Comparison of ENCODE assay signal across 28 cellular contexts in genomic region chr17:80510132-80510531, GRCh38. TPM values are rescaled to one million over a fixed set of nuclear protein-coding genes. Genes with fewer than 3 reads are reported as not detected.
DNase-seq lines count a peak whose midpoint lies in the region; ATAC-seq, FAIRE-seq and TF ChIP-seq lines count a peak whose summit lies in the region.
"Had no signal": no experiment of that assay in that cellular context is flagged by ENCODE, and none has a peak within 500 bp of the region (broad histone marks: within the 10 kb centered on the region; RNA-seq: fewer than 3 reads in every experiment).

No MANE protein-coding gene starts in this region.

- H2AK5ac ChIP-seq in H1 (ENCODE audit: low read depth, low read length) (no peak overlapping the region), neuronal stem cell (ENCODE audit: low read depth, low read length) (peak overlapping the region; percentile 40)

- H4K20me1 ChIP-seq in HepG2 (ENCODE audit: insufficient read depth, low read length) (no peaks in the 10 kb centered on the region), H1 (replicated peaks in 1 of 2; ENCODE audit: control insufficient read depth in 1 of 2, insufficient read depth in 2 of 2, low read length in 2 of 2) (peaks cover 0 to 9% of the 10 kb centered on the region in 2 experiments)
- H4K20me1 ChIP-seq: BLaER1 had no signal

- 44% methylated on average over 14 of the region's 14 CpGs for WGBS in HepG2 (ENCODE audit: low lambda C conversion rate)
- WGBS in right lobe of liver (ENCODE audit: insufficient coverage, low coverage, low lambda C conversion rate, missing lambda C conversion rate): 27% methylated on average over 2 of the region's 14 CpGs
- 92% methylated on average over 14 of the region's 14 CpGs; no CpG with 5 or more reads in 1 of the 2 experiments for WGBS in H1 (ENCODE audit: extremely low coverage in 1 of 2, insufficient coverage in 1 of 2, insufficient read length in 1 of 2, insufficient replicate concordance in 2 of 2, low coverage in 1 of 2, low lambda C conversion rate in 2 of 2, missing lambda C conversion rate in 1 of 2), 2 experiments
- no CpG with 5 or more reads among the region's 14 CpGs for WGBS in neuronal stem cell (ENCODE audit: extremely low coverage in 2 of 2, insufficient read length in 2 of 2, insufficient replicate concordance in 1 of 2), 2 donors
- WGBS in esophagus muscularis mucosa: 81% methylated on average over 10 of the region's 14 CpGs

- TF ChIP-seq RAD21 in HepG2 (CRISPR knock-in tag; IDR thresholded peaks at IDR 0.05) (no peak), H1 (IDR thresholded peaks at IDR 0.05 in 1 of 2, conservative IDR thresholded peaks at IDR 0.05 in 1 of 2; ENCODE audit: low read depth in 2 of 2, low read length in 2 of 2) (no peak)

- ATAC-seq in HepG2: no peak
- ATAC-seq in right lobe of liver: no peak
- ATAC-seq: GM12878 had no signal

- H3K23ac ChIP-seq in H1 (ENCODE audit: insufficient read length): no peak overlapping the region
- H3K23ac ChIP-seq in neuronal stem cell (ENCODE audit: low read depth, low read length, poor library complexity): peak overlapping the region; percentile 49

- no peak for DNase-seq in HepG2 (ENCODE audit: low spot score)
- DNase-seq in right lobe of liver: no peak
- DNase-seq in H1 (ENCODE audit: low read depth in 1 of 2, low spot score in 2 of 2): no peak
- no peak for DNase-seq in neuronal stem cell (ENCODE audit: low spot score)
- no peak for DNase-seq in esophagus muscularis mucosa (ENCODE audit: extremely low spot score)
- DNase-seq in NOMO-1 treated with dmso at 0.1 percent for 144 hours (lab: John Stamatoyannopoulos, UW; ENCODE audit: unreplicated experiment): no peak
- DNase-seq: 8988T; ACHN; BE2C; C1 segment of cervical spinal cord; CD4-positive, alpha-beta memory T cell; CD4-positive, CD25-positive, alpha-beta regulatory T cell; CD8-positive, alpha-beta memory T cell; COR-L47; DMS 273 treated with DMSO at 0.1 percent for 48 hours; DMS153; DMS53; DMS79; DND-41; EL; GDM1 had no signal

- peaks cover 10% of the 10 kb centered on the region; the same call in 1 of the 2 replicates for H3K23me2 ChIP-seq in H1 (ENCODE audit: low read depth, low read length)

- no peak overlapping the region for H3K14ac ChIP-seq in H1 (ENCODE audit: insufficient read length)
- H3K14ac ChIP-seq in neuronal stem cell (ENCODE audit: low read length): no peak overlapping the region

- no peak overlapping the region for H3K18ac ChIP-seq in H1 (ENCODE audit: extremely low read depth, low read length)
- peak overlapping the region; percentile 84 for H3K18ac ChIP-seq in neuronal stem cell (ENCODE audit: low read length)

- POLR2A ChIA-PET in HepG2 (lab: Yijun Ruan, JAX): no interaction called here
- POLR2A ChIA-PET in H1 (lab: Charles Lee; ENCODE audit: partially characterized antibody): interaction anchor here (1.1 to 1.2 kb wide), 2 partner anchors 35 to 55 kb away, joined by 3 to 4 read pairs; no protein-coding TSS in a partner anchor

- no peak overlapping the region for H3K56ac ChIP-seq in H1 (replicated peaks; ENCODE audit: insufficient read length, low read depth, low read length)

- BruUV-seq in HepG2 (replicated peaks; lab: Mats Ljungman, UMichigan): no TSS peak

- H3K4ac ChIP-seq in H1 (replicated peaks; ENCODE audit: insufficient read length, low read depth, low read length) (no peak overlapping the region), neuronal stem cell (ENCODE audit: low read length) (no peak overlapping the region)

- TF ChIP-seq EP300 in HepG2 (IDR thresholded peaks at IDR 0.05; ENCODE audit: low read depth in 2 of 2, low read length in 2 of 2) (no peak), HepG2 (CRISPR knock-in tag; IDR thresholded peaks at IDR 0.05; ENCODE audit: borderline replicate concordance) (no peak), H1 (IDR thresholded peaks at IDR 0.05; ENCODE audit: borderline replicate concordance in 1 of 2, low read depth in 2 of 2, low read length in 2 of 2) (no peak), esophagus muscularis mucosa (IDR thresholded peaks at IDR 0.05) (no peak)

- peaks cover 0 to 77% of the 10 kb centered on the region in 2 experiments for H3K27me3 ChIP-seq in HepG2 (ENCODE audit: control insufficient read depth in 1 of 2, insufficient read depth in 2 of 2, low read length in 2 of 2)
- no peaks in the 10 kb centered on the region for H3K27me3 ChIP-seq in right lobe of liver
- H3K27me3 ChIP-seq in H1 (replicated peaks in 1 of 4; ENCODE audit: control insufficient read depth in 3 of 4, extremely low read depth in 1 of 4, insufficient read depth in 3 of 4, low read length in 3 of 4): peaks cover 0 to 8% (median 3%) of the 10 kb centered on the region in 4 experiments; a peak in 5 of 7 replicates
- peaks cover 0 to 24% (median 8%) of the 10 kb centered on the region in 3 experiments for H3K27me3 ChIP-seq in neuronal stem cell (ENCODE audit: control insufficient read depth in 3 of 3, insufficient read depth in 3 of 3, low read depth in 1 of 3, low read length in 3 of 3)
- peaks cover 0 to 63% (median 2%) of the 10 kb centered on the region in 4 donors for H3K27me3 ChIP-seq in esophagus muscularis mucosa
- H3K27me3 ChIP-seq: BLaER1 had no signal

- TF ChIP-seq POLR2A in HepG2 (IDR thresholded peaks at IDR 0.05; ENCODE audit: insufficient read depth in 1 of 2, low read depth in 2 of 2, low read length in 2 of 2) (no peak), right lobe of liver (IDR thresholded peaks at IDR 0.05) (no peak), H1 (IDR thresholded peaks at IDR 0.05; ENCODE audit: control extremely low read depth in 1 of 2, low read depth in 2 of 2, low read length in 2 of 2) (no peak), esophagus muscularis mucosa (IDR thresholded peaks at IDR 0.05; ENCODE audit: low read depth) (no peak)

- H3K36me3 ChIP-seq in HepG2 (replicated peaks in 1 of 2; ENCODE audit: control insufficient read depth in 1 of 2, insufficient read depth in 2 of 2, low read length in 2 of 2) (no peaks in the 10 kb centered on the region), right lobe of liver (no peaks in the 10 kb centered on the region), H1 (ENCODE audit: control insufficient read depth in 2 of 4, insufficient read depth in 4 of 4, low read length in 3 of 4) (no peaks in the 10 kb centered on the region), neuronal stem cell (replicated peaks in 1 of 2; ENCODE audit: control insufficient read depth in 2 of 2, insufficient read depth in 2 of 2, low read length in 2 of 2) (peaks cover 0 to 3% of the 10 kb centered on the region in 2 donors), esophagus muscularis mucosa (no peaks in the 10 kb centered on the region)
- H3K36me3 ChIP-seq: BE2C, BLaER1 had no signal

- 0 out of 2 replicates have a peak overlapping the region, but pooled peaks have one; percentile 39 for H2BK12ac ChIP-seq in H1 (ENCODE audit: low read depth, low read length)
- H2BK12ac ChIP-seq in neuronal stem cell (ENCODE audit: low read length): no peak overlapping the region

- H2BK5ac ChIP-seq in H1 (ENCODE audit: low read depth, low read length) (no peak overlapping the region), neuronal stem cell (ENCODE audit: low read length) (no peak overlapping the region)

- no peak overlapping the region for H3K4me3 ChIP-seq in HepG2 (replicated peaks in 1 of 3; ENCODE audit: insufficient read depth in 1 of 3, low read depth in 2 of 3, low read length in 3 of 3)
- H3K4me3 ChIP-seq in right lobe of liver: no peak overlapping the region
- no peak overlapping the region for H3K4me3 ChIP-seq in H1 (ENCODE audit: extremely low read depth in 1 of 4, insufficient read depth in 2 of 4, low read depth in 3 of 4, low read length in 4 of 4)
- H3K4me3 ChIP-seq in neuronal stem cell (ENCODE audit: low read length in 2 of 2): peak overlapping the region in 1 of 2 donors; percentile 3
- no peak overlapping the region for H3K4me3 ChIP-seq in esophagus muscularis mucosa
- H3K4me3 ChIP-seq: BLaER1, GM12878 had no signal

- H3K79me1 ChIP-seq in H1 (ENCODE audit: low read depth, low read length) (no peaks in the 10 kb centered on the region), neuronal stem cell (ENCODE audit: low read depth, low read length) (no peaks in the 10 kb centered on the region)

- TF ChIP-seq CTCF in HepG2 (CRISPR knock-in tag; IDR thresholded peaks at IDR 0.05) (no peak), right lobe of liver (IDR thresholded peaks at IDR 0.05) (no peak), H1 (IDR thresholded peaks at IDR 0.05; ENCODE audit: control extremely low read depth in 1 of 3, insufficient read depth in 1 of 3, low read depth in 1 of 3, low read length in 3 of 3) (no peak), esophagus muscularis mucosa (IDR thresholded peaks at IDR 0.05) (no peak)

- no peaks in the 10 kb centered on the region for H3K79me2 ChIP-seq in HepG2 (ENCODE audit: insufficient read depth, low read length)
- no peaks in the 10 kb centered on the region for H3K79me2 ChIP-seq in H1 (ENCODE audit: control insufficient read depth in 1 of 2, insufficient read depth in 2 of 2, low read length in 2 of 2)

- H2BK120ac ChIP-seq in H1 (replicated peaks; ENCODE audit: low read depth, low read length): no peak overlapping the region
- H2BK120ac ChIP-seq in neuronal stem cell (ENCODE audit: low read depth, low read length): no peak overlapping the region

- H2BK15ac ChIP-seq in H1 (ENCODE audit: low read length) (no peak overlapping the region), neuronal stem cell (ENCODE audit: low read length) (peak overlapping the region; percentile 7)

- H3K4me1 ChIP-seq in HepG2 (ENCODE audit: insufficient read depth, low read length) (no peaks in the 10 kb centered on the region), right lobe of liver (no peaks in the 10 kb centered on the region), H1 (replicated peaks in 1 of 4; ENCODE audit: control insufficient read depth in 3 of 4, insufficient read depth in 4 of 4, low read length in 3 of 4) (peaks cover 0 to 2% (median 1%) of the 10 kb centered on the region in 4 experiments; a peak in 3 of 7 replicates), neuronal stem cell (ENCODE audit: control insufficient read depth in 2 of 2, insufficient read depth in 1 of 2, low read depth in 1 of 2, low read length in 2 of 2) (peaks cover 4 to 5% of the 10 kb centered on the region in 2 donors), esophagus muscularis mucosa (no peaks in the 10 kb centered on the region)
- H3K4me1 ChIP-seq: BE2C, BLaER1 had no signal

- intact Hi-C loops in HepG2 (cut with micrococcal nuclease; ENCODE audit: unreplicated experiment) (no loop called here), right lobe of liver (cut with DNase I) (no loop called here), esophagus muscularis mucosa (cut with DNase I) (no loop called here)

- CTCF ChIA-PET in HepG2 (lab: Yijun Ruan, JAX; ENCODE audit: low intra/inter-chr PET ratio, low total read pairs): no interaction called here
- CTCF ChIA-PET in H1 (lab: Charles Lee; ENCODE audit: partially characterized antibody): interaction anchor here (0.7 to 1.5 kb wide), 7 partner anchors 9 to 1519 kb away, joined by 3 to 6 read pairs (median 3); no protein-coding TSS in a partner anchor

- no peak overlapping the region for H3K4me2 ChIP-seq in HepG2 (ENCODE audit: low read depth, low read length)
- no peak overlapping the region for H3K4me2 ChIP-seq in H1 (ENCODE audit: insufficient read depth in 1 of 2, low read depth in 2 of 2, low read length in 2 of 2)
- no peak overlapping the region for H3K4me2 ChIP-seq in neuronal stem cell (ENCODE audit: insufficient read depth, low read length, poor library complexity, severe bottlenecking)
- H3K4me2 ChIP-seq: BLaER1 had no signal

- FAIRE-seq in HepG2 (lab: Jason Lieb, UNC) (no peak), H1 (lab: Jason Lieb, UNC) (no peak)
- FAIRE-seq: A204.1, GM12878, GM12892, GM18507, GM19239 had no signal

- H3K9ac ChIP-seq in HepG2 (ENCODE audit: insufficient read depth, low read depth, low read length): no peak overlapping the region
- no peak overlapping the region for H3K9ac ChIP-seq in H1 (replicated peaks in 1 of 4; ENCODE audit: extremely low read depth in 1 of 4, low read depth in 3 of 4, low read length in 3 of 4)
- H3K9ac ChIP-seq in neuronal stem cell (ENCODE audit: low read depth, low read length, poor library complexity): peak overlapping the region; percentile 51
- H3K9ac ChIP-seq: BLaER1 had no signal

- no peaks in the 10 kb centered on the region for H3K9me3 ChIP-seq in HepG2 (ENCODE audit: low read length)
- H3K9me3 ChIP-seq in right lobe of liver: no peaks in the 10 kb centered on the region
- no peaks in the 10 kb centered on the region for H3K9me3 ChIP-seq in H1 (ENCODE audit: insufficient read depth in 2 of 2, low read depth in 1 of 2, low read length in 1 of 2)
- H3K9me3 ChIP-seq in neuronal stem cell (replicated peaks in 1 of 2; ENCODE audit: control insufficient read depth in 2 of 2, insufficient read depth in 1 of 2, low read depth in 1 of 2, low read length in 2 of 2): peaks cover 0 to 3% of the 10 kb centered on the region in 2 donors
- no peaks in the 10 kb centered on the region for H3K9me3 ChIP-seq in esophagus muscularis mucosa
- H3K9me3 ChIP-seq: BLaER1 had no signal

- H3K27ac ChIP-seq in HepG2 (ENCODE audit: extremely low read length, insufficient read depth, low read length) (no peak overlapping the region), right lobe of liver (no peak overlapping the region), H1 (ENCODE audit: low read depth, low read length) (no peak overlapping the region), neuronal stem cell (replicated peaks; ENCODE audit: low read length) (no peak overlapping the region), esophagus muscularis mucosa (replicated peaks in 1 of 4) (no peak overlapping the region)
- H3K27ac ChIP-seq: BLaER1 had no signal

- H2AFZ ChIP-seq in HepG2 (ENCODE audit: low read length) (no peak overlapping the region), H1 (ENCODE audit: low read length) (no peak overlapping the region), neuronal stem cell (ENCODE audit: low read length) (no peak overlapping the region)

- H4K8ac ChIP-seq in H1 (ENCODE audit: extremely low read depth, insufficient read depth, low read length): peak overlapping the region; percentile 51; the same call in 1 of the 2 replicates
- H4K8ac ChIP-seq in neuronal stem cell (ENCODE audit: low read depth, low read length): no peak overlapping the region

- no peak overlapping the region for H4K91ac ChIP-seq in H1 (replicated peaks; ENCODE audit: insufficient read length, low read length)
- no peak overlapping the region for H4K91ac ChIP-seq in neuronal stem cell (ENCODE audit: low read depth, low read length, poor library complexity)

- no peak overlapping the region for H2BK20ac ChIP-seq in H1 (ENCODE audit: low read length)

- H4K5ac ChIP-seq in H1 (ENCODE audit: insufficient read length, low read depth, low read length): no peak overlapping the region

- in situ Hi-C loops in HepG2 (cut with HindIII; ENCODE audit: extremely low pct_ligation_motif_present, low pct_unique_long_range_greater_than_20kb): no loop called here

RNA-seq across cellular contexts. Expression of gene NPTX1, which starts 33.7 kb away (rescaled TPM):
- not detected in 2 replicates for total RNA-seq in HepG2 (2016; rRNA removed; fragmentation: Illumina TruSeq; extraction: Trizol)
- not detected in 2 replicates for total RNA-seq in HepG2 (2016; cell fraction: cytosol; rRNA removed; fragmentation: Illumina TruSeq; extraction: Trizol; ENCODE audit: low read depth)
- total RNA-seq in HepG2 (2016; cell fraction: insoluble cytoplasmic fraction; rRNA removed; fragmentation: Illumina TruSeq; extraction: Trizol): not detected in 2 replicates
- not detected in 2 replicates for total RNA-seq in HepG2 (2016; cell fraction: membrane; rRNA removed; fragmentation: Illumina TruSeq; extraction: Trizol)
- not detected in 2 replicates for total RNA-seq in HepG2 (2016; cell fraction: nucleus; rRNA removed; fragmentation: Illumina TruSeq; extraction: Trizol)
- 0.01 TPM in 1 of 2 replicates, not detected in the other for polyA plus RNA-seq in HepG2 (2011; rRNA removed)
- not detected in 2 replicates for polyA plus RNA-seq in HepG2 (2011; cell fraction: cytosol; rRNA removed)
- not detected in 2 replicates for polyA plus RNA-seq in HepG2 (2011; cell fraction: nucleus; rRNA removed)
- polyA plus RNA-seq in HepG2 (2012): not detected in 2 replicates
- not detected in 2 replicates for polyA plus RNA-seq in HepG2 (2016; cell fraction: cytosol; fragmentation: Illumina TruSeq; extraction: Trizol; ENCODE audit: low read depth)
- polyA plus RNA-seq in HepG2 (2016; cell fraction: insoluble cytoplasmic fraction; fragmentation: Illumina TruSeq; extraction: Trizol; ENCODE audit: low read depth): not detected in 2 replicates
- polyA plus RNA-seq in HepG2 (2016; cell fraction: membrane; fragmentation: Illumina TruSeq; extraction: Trizol; ENCODE audit: low read depth): not detected in 2 replicates
- not detected in 2 replicates for polyA plus RNA-seq in HepG2 (2016; cell fraction: nucleus; fragmentation: Illumina TruSeq; extraction: Trizol; ENCODE audit: insufficient read depth, low read depth)
- polyA minus RNA-seq in HepG2 (2011; rRNA and poly(A)+ RNA removed; ENCODE audit: low replicate concordance): 17.0 TPM in 1 of 2 replicates, not detected in the other
- 0.10 TPM in 1 of 2 replicates, not detected in the other for polyA minus RNA-seq in HepG2 (2011; cell fraction: cytosol; rRNA and poly(A)+ RNA removed)
- 0.25 TPM in 1 of 2 replicates, not detected in the other for polyA minus RNA-seq in HepG2 (2011; cell fraction: nucleus; rRNA and poly(A)+ RNA removed)
- total RNA-seq in right lobe of liver: under 1 TPM in 1 of 6 experiments, not detected in 5; 0.06 TPM
- total RNA-seq in H1 (2021; fragmentation: NEBNext Ultra II Directional; extraction: Animal tissue kit (Norgen Biotek cat#: 25700)): 12.0 and 14.8 TPM in 2 replicates
- 17.9 and 35.0 TPM in 2 replicates for polyA plus RNA-seq in H1 (2011; rRNA removed)
- polyA plus RNA-seq in H1 (2011; cell fraction: cytosol; rRNA removed): 23.1 TPM
- polyA plus RNA-seq in H1 (2011; cell fraction: nucleus; rRNA removed): 54.8 TPM
- polyA plus RNA-seq in H1 (2012, experiment 1 of 2): 10.6 to 21.0 TPM (median 15.1 TPM) in 4 replicates
- 7.3 TPM for polyA plus RNA-seq in H1 (2012, experiment 2 of 2)
- 3.9 TPM for polyA plus RNA-seq in H1 (2013, experiment 1 of 2)
- 3.1 TPM for polyA plus RNA-seq in H1 (2013, experiment 2 of 2)
- polyA minus RNA-seq in H1 (2011; rRNA and poly(A)+ RNA removed): 12.1 and 20.6 TPM in 2 replicates
- polyA minus RNA-seq in H1 (2011; cell fraction: cytosol; rRNA and poly(A)+ RNA removed): 21.1 TPM
- polyA minus RNA-seq in H1 (2011; cell fraction: nucleus; rRNA and poly(A)+ RNA removed): 22.5 TPM
- polyA plus RNA-seq in neuronal stem cell (2013, experiment 1 of 2): 0.43 TPM
- 0.35 TPM for polyA plus RNA-seq in neuronal stem cell (2013, experiment 2 of 2)
- total RNA-seq in esophagus muscularis mucosa: 1 to 10 TPM in 3 of 4 donors, under 1 TPM in 1; 0.42 to 5.5 (median 4.1) TPM
- total RNA-seq: CD4-positive, alpha-beta memory T cell; GM12878 had no signal
- polyA plus RNA-seq: CD14-positive monocyte; CD8-positive, alpha-beta memory T cell; GM12878 had no signal

RNA-seq across cellular contexts. Expression of gene RPTOR, which starts 34.5 kb away (rescaled TPM):
- total RNA-seq in HepG2 (2016; rRNA removed; fragmentation: Illumina TruSeq; extraction: Trizol): 25.3 TPM in 2 replicates
- total RNA-seq in HepG2 (2016; cell fraction: cytosol; rRNA removed; fragmentation: Illumina TruSeq; extraction: Trizol; ENCODE audit: low read depth): 9.3 TPM in 2 replicates
- 19.0 and 24.1 TPM in 2 replicates for total RNA-seq in HepG2 (2016; cell fraction: insoluble cytoplasmic fraction; rRNA removed; fragmentation: Illumina TruSeq; extraction: Trizol)
- total RNA-seq in HepG2 (2016; cell fraction: membrane; rRNA removed; fragmentation: Illumina TruSeq; extraction: Trizol): 10.7 and 12.5 TPM in 2 replicates
- 47.4 and 53.3 TPM in 2 replicates for total RNA-seq in HepG2 (2016; cell fraction: nucleus; rRNA removed; fragmentation: Illumina TruSeq; extraction: Trizol)
- polyA plus RNA-seq in HepG2 (2011; rRNA removed): 6.6 and 7.2 TPM in 2 replicates
- polyA plus RNA-seq in HepG2 (2011; cell fraction: cytosol; rRNA removed): 4.9 and 6.5 TPM in 2 replicates
- polyA plus RNA-seq in HepG2 (2011; cell fraction: nucleus; rRNA removed): 40.6 and 57.3 TPM in 2 replicates
- polyA plus RNA-seq in HepG2 (2012): 16.9 and 22.1 TPM in 2 replicates
- 1.6 TPM in 2 replicates for polyA plus RNA-seq in HepG2 (2016; cell fraction: cytosol; fragmentation: Illumina TruSeq; extraction: Trizol; ENCODE audit: low read depth)
- polyA plus RNA-seq in HepG2 (2016; cell fraction: insoluble cytoplasmic fraction; fragmentation: Illumina TruSeq; extraction: Trizol; ENCODE audit: low read depth): 12.7 and 16.8 TPM in 2 replicates
- 3.3 and 3.8 TPM in 2 replicates for polyA plus RNA-seq in HepG2 (2016; cell fraction: membrane; fragmentation: Illumina TruSeq; extraction: Trizol; ENCODE audit: low read depth)
- 36.3 and 39.1 TPM in 2 replicates for polyA plus RNA-seq in HepG2 (2016; cell fraction: nucleus; fragmentation: Illumina TruSeq; extraction: Trizol; ENCODE audit: insufficient read depth, low read depth)
- 26.1 and 51.5 TPM in 2 replicates for polyA minus RNA-seq in HepG2 (2011; rRNA and poly(A)+ RNA removed; ENCODE audit: low replicate concordance)
- polyA minus RNA-seq in HepG2 (2011; cell fraction: cytosol; rRNA and poly(A)+ RNA removed): 18.6 and 20.2 TPM in 2 replicates
- polyA minus RNA-seq in HepG2 (2011; cell fraction: nucleus; rRNA and poly(A)+ RNA removed): 62.9 and 72.9 TPM in 2 replicates
- 10 to 100 TPM; 13.1 to 24.0 (median 15.5) TPM for total RNA-seq in right lobe of liver
- total RNA-seq in H1 (2021; fragmentation: NEBNext Ultra II Directional; extraction: Animal tissue kit (Norgen Biotek cat#: 25700)): 28.7 and 29.0 TPM in 2 replicates
- polyA plus RNA-seq in H1 (2011; rRNA removed): 6.9 and 15.2 TPM in 2 replicates
- 5.9 TPM for polyA plus RNA-seq in H1 (2011; cell fraction: cytosol; rRNA removed)
- 22.2 TPM for polyA plus RNA-seq in H1 (2011; cell fraction: nucleus; rRNA removed)
- 11.2 to 16.6 TPM (median 15.1 TPM) in 4 replicates for polyA plus RNA-seq in H1 (2012, experiment 1 of 2)
- 10.7 TPM for polyA plus RNA-seq in H1 (2012, experiment 2 of 2)
- 9.7 TPM for polyA plus RNA-seq in H1 (2013, experiment 1 of 2)
- polyA plus RNA-seq in H1 (2013, experiment 2 of 2): 9.0 TPM
- 22.7 and 24.2 TPM in 2 replicates for polyA minus RNA-seq in H1 (2011; rRNA and poly(A)+ RNA removed)
- polyA minus RNA-seq in H1 (2011; cell fraction: cytosol; rRNA and poly(A)+ RNA removed): 20.0 TPM
- polyA minus RNA-seq in H1 (2011; cell fraction: nucleus; rRNA and poly(A)+ RNA removed): 53.0 TPM
- polyA plus RNA-seq in neuronal stem cell (2013, experiment 1 of 2): 8.8 TPM
- polyA plus RNA-seq in neuronal stem cell (2013, experiment 2 of 2): 8.6 TPM
- total RNA-seq in esophagus muscularis mucosa: 10 to 100 TPM; 34.1 to 65.8 (median 43.6) TPM
